In the genomic region with DNA sequence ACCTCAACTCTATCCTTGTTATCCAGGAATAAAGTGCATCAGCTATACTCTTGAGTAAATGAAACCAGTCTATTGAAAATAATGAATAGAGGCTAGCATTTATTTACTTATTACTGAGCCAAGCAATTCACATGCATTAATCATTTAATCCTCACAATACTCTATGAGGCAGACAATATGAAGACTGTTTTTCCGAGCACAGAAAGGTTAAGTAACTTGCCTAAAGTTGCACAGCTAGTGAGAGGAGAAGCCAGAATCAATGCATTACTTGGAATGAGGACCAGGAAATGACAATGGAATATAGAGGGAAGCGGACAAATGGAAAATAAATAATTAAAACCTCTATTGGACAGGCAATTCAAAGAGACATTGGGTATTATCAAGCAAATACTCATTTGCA, we compare ENCODE assay signal across 39 cellular contexts.
"Had no signal": no experiment of that assay in that cellular context is flagged by ENCODE, and none has a peak within 500 bp of the region (broad histone marks: within the 10 kb centered on the region; RNA-seq: fewer than 3 reads in every experiment).

No MANE protein-coding gene starts in this region.

- H3K27ac Mint-ChIP-seq: activated naive CD4-positive, alpha-beta T cell treated with anti-CD3 and anti-CD28 coated beads for 36 hours; activated naive CD4-positive, alpha-beta T cell treated with anti-CD3 and anti-CD28 coated beads, Interleukin-2, amount 10 ng/mL, durations not matched to agents 7 days and 5 days; activated naive CD4-positive, alpha-beta T cell treated with anti-CD3 and anti-CD28 coated beads, Interleukin-2, amount 50 U/mL, for 24 hours; activated naive CD4-positive, alpha-beta T cell treated with anti-CD3 and anti-CD28 coated beads, Interleukin-2, amount 50 U/mL, for 72 hours; activated naive CD8-positive, alpha-beta T cell; activated naive CD8-positive, alpha-beta T cell treated with anti-CD3 and anti-CD28 coated beads for 36 hours; activated naive CD8-positive, alpha-beta T cell treated with anti-CD3 and anti-CD28 coated beads, Interleukin-2, amount 10 ng/mL, durations not matched to agents 7 days and 5 days; activated naive CD8-positive, alpha-beta T cell treated with anti-CD3 and anti-CD28 coated beads, Interleukin-2, amount 50 U/mL, for 24 hours; activated T-cell treated with anti-CD3 and anti-CD28 coated beads, Interleukin-2, amount 50 U/mL, for 72 hours; activated T-helper 1 cell treated with anti-CD3 and anti-CD28 coated beads, Interleukin-12 subunit alpha, Interleukin-12 subunit beta, Interleukin-2, Interleukin-4 antibody, amounts not matched to agents 30 ng/mL and 10 ng/mL and 1 ng/mL, durations not matched to agents 14 hours and 24 hours and 36 hours; activated T-helper 17 cell treated with anti-CD3 and anti-CD28 coated beads, Interleukin-2, amount 50 U/mL, for 72 hours; activated T-helper 2 cell treated with anti-CD3 and anti-CD28 coated beads, Interferon-gamma antibody, Interleukin-2, Interleukin-4, amounts not matched to agents 10 μg/mL and 5 μg/mL and 100 μg/mL, durations not matched to agents 14 hours and 24 hours and 36 hours; brain had no signal

- H3K4me3 Mint-ChIP-seq: activated naive CD4-positive, alpha-beta T cell treated with anti-CD3 and anti-CD28 coated beads for 36 hours; activated naive CD4-positive, alpha-beta T cell treated with anti-CD3 and anti-CD28 coated beads, Interleukin-2, amount 10 ng/mL, durations not matched to agents 7 days and 5 days; activated naive CD4-positive, alpha-beta T cell treated with anti-CD3 and anti-CD28 coated beads, Interleukin-2, amount 50 U/mL, for 24 hours; activated naive CD8-positive, alpha-beta T cell; activated naive CD8-positive, alpha-beta T cell treated with anti-CD3 and anti-CD28 coated beads for 36 hours; activated naive CD8-positive, alpha-beta T cell treated with anti-CD3 and anti-CD28 coated beads, Interleukin-2, amount 10 ng/mL, durations not matched to agents 7 days and 5 days; activated naive CD8-positive, alpha-beta T cell treated with anti-CD3 and anti-CD28 coated beads, Interleukin-2, amount 50 U/mL, for 24 hours; activated T-cell treated with anti-CD3 and anti-CD28 coated beads, Interleukin-2, amount 50 U/mL, for 72 hours; activated T-helper 1 cell treated with anti-CD3 and anti-CD28 coated beads, Interleukin-12 subunit alpha, Interleukin-12 subunit beta, Interleukin-2, Interleukin-4 antibody, amounts not matched to agents 30 ng/mL and 10 ng/mL and 1 ng/mL, durations not matched to agents 14 hours and 24 hours and 36 hours; activated T-helper 17 cell treated with anti-CD3 and anti-CD28 coated beads, Interleukin-2, amount 50 U/mL, for 72 hours; brain; central memory CD8-positive, alpha-beta T cell had no signal

- DNase-seq: activated effector memory CD4-positive, alpha-beta T cell treated with anti-CD3 and anti-CD28 coated beads, Interleukin-2, amount 50 U/mL, for 16 hours; activated effector memory CD4-positive, alpha-beta T cell treated with Interleukin-2 at 50 U/mL for 16 hours; activated gamma-delta T cell; activated gamma-delta T cell treated with Interleukin-2 at 50 U/mL for 16 hours; activated naive CD4-positive, alpha-beta T cell; activated naive CD4-positive, alpha-beta T cell treated with anti-CD3 and anti-CD28 coated beads for 36 hours; activated naive CD4-positive, alpha-beta T cell treated with anti-CD3 and anti-CD28 coated beads, Interleukin-2, amount 10 ng/mL, durations not matched to agents 7 days and 5 days; activated naive CD4-positive, alpha-beta T cell treated with anti-CD3 and anti-CD28 coated beads, Interleukin-2, amount 50 U/mL, for 16 hours; activated naive CD4-positive, alpha-beta T cell treated with Interleukin-2 at 50 U/mL for 16 hours; activated naive CD8-positive, alpha-beta T cell treated with anti-CD3 and anti-CD28 coated beads for 36 hours; activated naive CD8-positive, alpha-beta T cell treated with anti-CD3 and anti-CD28 coated beads, Interleukin-2, amount 10 ng/mL, durations not matched to agents 7 days and 5 days; activated naive CD8-positive, alpha-beta T cell treated with anti-CD3 and anti-CD28 coated beads, Interleukin-2, amount 50 U/mL, for 24 hours; activated T-cell treated with anti-CD3 and anti-CD28 coated beads, Interleukin-2, amount 50 U/mL, for 48 hours; activated T-cell treated with anti-CD3 and anti-CD28 coated beads, Interleukin-2, amount 50 U/mL, for 72 hours; adrenal gland; amniotic stem cell; amygdala; anterior cingulate cortex; aorta; body of pancreas; brain microvascular endothelial cell; caudate nucleus; central memory CD4-positive, alpha-beta T cell; cerebellar nuclear complex; colonic mucosa had no signal

- H3K4me1 Mint-ChIP-seq: activated naive CD4-positive, alpha-beta T cell treated with anti-CD3 and anti-CD28 coated beads, Interleukin-2, amount 10 ng/mL, durations not matched to agents 7 days and 5 days; activated naive CD4-positive, alpha-beta T cell treated with anti-CD3 and anti-CD28 coated beads, Interleukin-2, amount 50 U/mL, for 24 hours; activated naive CD8-positive, alpha-beta T cell treated with anti-CD3 and anti-CD28 coated beads for 36 hours; activated naive CD8-positive, alpha-beta T cell treated with anti-CD3 and anti-CD28 coated beads, Interleukin-2, amount 10 ng/mL, durations not matched to agents 7 days and 5 days; activated naive CD8-positive, alpha-beta T cell treated with anti-CD3 and anti-CD28 coated beads, Interleukin-2, amount 50 U/mL, for 24 hours; activated T-helper 17 cell treated with anti-CD3 and anti-CD28 coated beads, Interleukin-2, amount 50 U/mL, for 72 hours; central memory CD8-positive, alpha-beta T cell had no signal

- FAIRE-seq: astrocyte, bronchial epithelial cell, colon had no signal

- ATAC-seq: activated naive CD4-positive, alpha-beta T cell treated with anti-CD3 and anti-CD28 coated beads, Interleukin-2, amount 50 U/mL, for 72 hours; activated naive CD8-positive, alpha-beta T cell treated with anti-CD3 and anti-CD28 coated beads, Interleukin-2, amount 50 U/mL, for 24 hours; activated T-cell treated with anti-CD3 and anti-CD28 coated beads, Interleukin-2, amount 50 U/mL, for 72 hours; activated T-helper 17 cell treated with anti-CD3 and anti-CD28 coated beads, Interleukin-2, amount 50 U/mL, for 72 hours; body of pancreas had no signal

- H3K27ac ChIP-seq: adrenal gland, ascending aorta, body of pancreas, brain microvascular endothelial cell, breast epithelium, cardiac muscle cell, colonic mucosa had no signal

- H3K4me3 ChIP-seq: adrenal gland, ascending aorta, body of pancreas, breast epithelium, cardiac muscle cell, colonic mucosa had no signal

- H3K36me3 Mint-ChIP-seq: activated naive CD4-positive, alpha-beta T cell treated with anti-CD3 and anti-CD28 coated beads, Interleukin-2, amount 10 ng/mL, durations not matched to agents 7 days and 5 days; activated naive CD4-positive, alpha-beta T cell treated with anti-CD3 and anti-CD28 coated beads, Interleukin-2, amount 50 U/mL, for 24 hours; activated naive CD4-positive, alpha-beta T cell treated with anti-CD3 and anti-CD28 coated beads, Interleukin-2, amount 50 U/mL, for 72 hours; activated naive CD8-positive, alpha-beta T cell; activated naive CD8-positive, alpha-beta T cell treated with anti-CD3 and anti-CD28 coated beads for 36 hours; brain had no signal

- H3K36me3 ChIP-seq: adrenal gland, ascending aorta, brain microvascular endothelial cell, breast epithelium, cardiac muscle cell, colonic mucosa had no signal

- H3K27me3 ChIP-seq: adrenal gland, ascending aorta, body of pancreas, brain microvascular endothelial cell, breast epithelium, colonic mucosa had no signal

- H3K4me1 ChIP-seq: adrenal gland, ascending aorta, body of pancreas, breast epithelium, colonic mucosa had no signal

- H3K9me3 ChIP-seq: adrenal gland, ascending aorta, body of pancreas, breast epithelium, colonic mucosa had no signal

- H3K9me3 Mint-ChIP-seq: activated naive CD4-positive, alpha-beta T cell treated with anti-CD3 and anti-CD28 coated beads for 36 hours; activated naive CD4-positive, alpha-beta T cell treated with anti-CD3 and anti-CD28 coated beads, Interleukin-2, amount 10 ng/mL, durations not matched to agents 7 days and 5 days; activated naive CD4-positive, alpha-beta T cell treated with anti-CD3 and anti-CD28 coated beads, Interleukin-2, amount 50 U/mL, for 24 hours; activated naive CD4-positive, alpha-beta T cell treated with anti-CD3 and anti-CD28 coated beads, Interleukin-2, amount 50 U/mL, for 72 hours; activated naive CD8-positive, alpha-beta T cell treated with anti-CD3 and anti-CD28 coated beads for 36 hours; activated naive CD8-positive, alpha-beta T cell treated with anti-CD3 and anti-CD28 coated beads, Interleukin-2, amount 10 ng/mL, durations not matched to agents 7 days and 5 days; activated naive CD8-positive, alpha-beta T cell treated with anti-CD3 and anti-CD28 coated beads, Interleukin-2, amount 50 U/mL, for 24 hours; activated T-cell treated with anti-CD3 and anti-CD28 coated beads, Interleukin-2, amount 50 U/mL, for 72 hours; activated T-helper 1 cell treated with anti-CD3 and anti-CD28 coated beads, Interleukin-12 subunit alpha, Interleukin-12 subunit beta, Interleukin-2, Interleukin-4 antibody, amounts not matched to agents 30 ng/mL and 10 ng/mL and 1 ng/mL, durations not matched to agents 14 hours and 24 hours and 36 hours; activated T-helper 17 cell treated with anti-CD3 and anti-CD28 coated beads, Interleukin-2, amount 50 U/mL, for 72 hours; activated T-helper 2 cell treated with anti-CD3 and anti-CD28 coated beads, Interferon-gamma antibody, Interleukin-2, Interleukin-4, amounts not matched to agents 10 μg/mL and 5 μg/mL and 100 μg/mL, durations not matched to agents 14 hours and 24 hours and 36 hours; central memory CD8-positive, alpha-beta T cell had no signal
